In the genomic region with DNA sequence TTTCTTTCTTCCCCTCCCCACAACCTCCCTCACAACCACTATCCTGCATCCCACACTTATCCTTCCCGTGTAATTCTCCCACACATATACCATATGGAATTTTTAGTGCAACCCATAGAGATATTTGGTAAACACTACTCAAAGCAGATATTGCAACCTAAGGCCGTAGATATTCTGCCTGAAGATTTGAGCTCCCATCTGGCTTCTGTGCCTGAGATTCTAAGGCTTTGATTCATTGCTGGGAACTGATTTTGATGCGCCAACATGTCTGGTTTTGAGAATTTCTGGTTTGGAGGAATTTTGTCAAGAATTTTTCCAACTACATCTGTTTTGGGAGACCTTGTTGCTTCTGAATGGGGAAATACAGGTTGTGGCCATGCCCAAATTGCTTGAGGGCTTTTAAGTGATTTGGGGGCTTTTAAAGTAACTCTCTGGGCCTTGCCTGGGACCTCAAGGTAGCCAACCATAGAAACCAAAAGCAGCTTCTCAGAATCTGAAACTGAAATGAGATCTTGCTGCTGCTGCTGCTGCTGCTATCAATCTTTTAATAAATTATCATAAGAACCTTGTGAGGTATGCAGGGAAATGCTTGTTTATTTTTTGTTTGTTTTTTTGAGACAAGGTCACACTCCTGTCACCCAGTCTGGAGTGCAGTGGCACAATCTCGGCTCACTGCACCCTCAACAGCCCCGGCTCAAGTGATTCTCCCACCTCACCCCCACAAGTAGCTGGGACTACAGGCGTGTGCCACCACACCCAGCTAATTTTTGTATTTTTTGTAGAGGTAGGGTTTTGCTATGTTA, we compare ENCODE assay signal across 16 cellular contexts.
DNase-seq lines count a peak whose midpoint lies in the region; ATAC-seq lines count a peak whose summit lies in the region.
"Had no signal": no experiment of that assay in that cellular context is flagged by ENCODE, and none has a peak within 500 bp of the region (broad histone marks: within the 10 kb centered on the region; RNA-seq: fewer than 3 reads in every experiment).

No MANE protein-coding gene starts in this region.

- ATAC-seq in GM18502 (IDR thresholded peaks at IDR 0.05; ENCODE audit: poor library complexity, unreplicated experiment) (peak; percentile 77), GM19438 (IDR thresholded peaks at IDR 0.05; ENCODE audit: low read depth, unreplicated experiment) (peak; percentile 50), HG02798 (IDR thresholded peaks at IDR 0.05; ENCODE audit: poor library complexity, unreplicated experiment) (peak; percentile 67), HG03460 (IDR thresholded peaks at IDR 0.05; ENCODE audit: unreplicated experiment) (peak; percentile 85)

- DNase-seq in NCI-H1092 treated with DMSO at 0.1 percent for 48 hours (lab: John Stamatoyannopoulos, UW) (no peak), substantia nigra (lab: John Stamatoyannopoulos, UW) (no peak), NCI-H69 (lab: John Stamatoyannopoulos, UW) (no peak)
- DNase-seq in stimulated activated CD4-positive, alpha-beta T cell treated with anti-CD3 and anti-CD28 coated beads, Interleukin-1b, Interleukin-23, amount 100 ng/mL, for 48 hours: no peak
- DNase-seq: activated CD4-positive, alpha-beta memory T cell treated with anti-CD3 and anti-CD28 coated beads, Interleukin-2, amount 10 ng/mL, durations not matched to agents 7 days and 5 days; AML-193; central memory CD4-positive, alpha-beta T cell; mesendoderm; NCI-H446; T-helper 9 cell had no signal

- H3K27ac ChIP-seq in substantia nigra (ENCODE audit: low read depth, low read length, poor library complexity, severe bottlenecking): no peak overlapping the region
- H3K27ac ChIP-seq: epithelial cell of prostate, HL-60 had no signal
